8 cellular contexts compared by ENCODE assay signal in the genomic region with DNA sequence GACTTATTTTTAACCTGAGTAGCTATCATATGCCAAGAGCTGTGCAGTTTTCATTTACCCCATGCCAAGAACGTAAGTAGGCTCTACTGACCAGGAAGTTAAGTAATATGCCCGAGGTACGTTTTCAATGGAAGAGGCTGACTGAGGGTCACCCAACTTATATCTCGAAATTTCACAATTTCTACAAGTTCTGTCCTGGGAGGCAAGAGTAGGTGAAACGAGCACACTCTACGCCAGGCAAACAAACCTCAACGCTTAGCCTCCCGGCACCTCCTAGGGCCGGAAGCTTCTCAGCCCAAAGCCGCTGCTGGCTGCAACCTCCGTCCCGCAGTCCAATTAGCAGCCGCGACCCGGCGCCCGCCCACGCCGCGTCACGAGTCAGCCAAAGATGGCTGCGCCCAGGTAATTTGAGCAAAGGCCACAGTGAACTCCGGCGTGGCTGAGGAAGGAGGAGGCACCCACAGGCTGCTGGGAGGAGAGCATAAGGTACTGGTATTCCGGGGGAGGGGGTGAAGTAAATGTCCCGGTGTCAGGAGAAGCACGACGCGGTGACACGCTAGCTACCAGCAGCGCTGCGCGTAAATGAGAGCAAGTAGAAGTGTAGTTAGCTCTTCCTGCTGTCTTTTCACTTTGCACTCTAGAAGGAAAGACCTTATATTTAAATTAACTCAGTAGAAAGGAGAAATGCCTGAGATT.
DNase-seq lines count a peak whose midpoint lies in the region; ATAC-seq and TF ChIP-seq lines count a peak whose summit lies in the region.

A gene (plus strand): TSS at position 364 of the 696 bp plus-strand sequence. CDS start 2,289 bp downstream, outside the sequence.

- ATAC-seq in GM19372 (IDR thresholded peaks at IDR 0.05; ENCODE audit: low read depth, unreplicated experiment) (peak; percentile 97), HG03521 (IDR thresholded peaks at IDR 0.05; ENCODE audit: unreplicated experiment) (peak; percentile 99)

- H3K36me3 ChIP-seq in BLaER1 treated with 17β-estradiol and CSF1 and Interleukin-3, amounts not matched to agents 10 nM and 100 nM = peaks cover 11 to 25% (median 18%) of the 10 kb centered on the region in 11 experiments; a peak in 19 of 22 replicates

- peaks cover 18 to 40% (median 24%) of the 10 kb centered on the region in 10 experiments for H3K4me1 ChIP-seq in BLaER1 treated with 17β-estradiol and CSF1 and Interleukin-3, amounts not matched to agents 10 nM and 100 nM

- peak within 1 kb of the TSS; percentile 72 to 88 (median 84) for H3K9ac ChIP-seq in BLaER1 treated with 17β-estradiol and CSF1 and Interleukin-3, amounts not matched to agents 10 nM and 100 nM

- peak within 1 kb of the TSS; percentile 67 to 85 (median 76) for H3K4me3 ChIP-seq in BLaER1 treated with 17β-estradiol and CSF1 and Interleukin-3, amounts not matched to agents 10 nM and 100 nM
- peak within 1 kb of the TSS; percentile 90 for H3K4me3 ChIP-seq in coronary artery

- H4K20me1 ChIP-seq in BLaER1 treated with 17β-estradiol and CSF1 and Interleukin-3, amounts not matched to agents 10 nM and 100 nM = peaks cover 0 to 13% (median 2%) of the 10 kb centered on the region in 11 experiments; a peak in 5 of 22 replicates

- H3K9me3 ChIP-seq in BLaER1 treated with 17β-estradiol and CSF1 and Interleukin-3, amounts not matched to agents 10 nM and 100 nM (replicated peaks in 1 of 11) = no peaks in the 10 kb centered on the region

- DNase-seq in NCI-H69 (lab: John Stamatoyannopoulos, UW) (peak; percentile 97), coronary artery (ENCODE audit: low spot score) (peak; percentile 91)
- DNase-seq in activated CD4-positive, alpha-beta T cell treated with anti-CD3 and anti-CD28 coated beads, Interleukin-2, amount 50 U/mL, for 1 hour = peak; percentile 90
- peak; percentile 81 to 91 (median 89) for DNase-seq in stimulated activated CD4-positive, alpha-beta T cell treated with anti-CD3 and anti-CD28 coated beads, Interleukin-1b, Interleukin-23, amount 100 ng/mL, for 24 hours (ENCODE audit: low read depth in 4 of 4, low spot score in 1 of 4)

- peak within 1 kb of the TSS; percentile 74 to 96 (median 82) for H3K4me2 ChIP-seq in BLaER1 treated with 17β-estradiol and CSF1 and Interleukin-3, amounts not matched to agents 10 nM and 100 nM

- H3K27ac ChIP-seq in BLaER1 treated with 17β-estradiol and CSF1 and Interleukin-3, amounts not matched to agents 10 nM and 100 nM = peak within 1 kb of the TSS; percentile 62 to 86 (median 76)
- H3K27ac ChIP-seq in coronary artery (peak within 1 kb of the TSS; percentile 51 to 84), layer of hippocampus (ENCODE audit: low read depth, low read length) (peak within 1 kb of the TSS; percentile 63)

- TF ChIP-seq CTCF in coronary artery (IDR thresholded peaks at IDR 0.05) = no peak

- H3K27me3 ChIP-seq in BLaER1 treated with 17β-estradiol and CSF1 and Interleukin-3, amounts not matched to agents 10 nM and 100 nM = no peaks in the 10 kb centered on the region
- H3K27me3 ChIP-seq in layer of hippocampus (ENCODE audit: control insufficient read depth, insufficient read depth, low read length) = no peaks in the 10 kb centered on the region

Comparison
In these comparisons a context has a peak if more than half of its experiments do, and no peak if none do; other contexts are left out.
1. Peak in every context shown above with its lines: DNase-seq, ATAC-seq, H3K4me3 ChIP-seq and H3K27ac ChIP-seq.